In genomic region chr15:58462547-58462946, GRCh38 we compare ENCODE assay signal across 10 cellular contexts. TPM values are rescaled to one million over a fixed set of nuclear protein-coding genes. Genes with fewer than 3 reads are reported as not detected.
DNase-seq lines count a peak whose midpoint lies in the region; ATAC-seq and TF ChIP-seq lines count a peak whose summit lies in the region.
"Had no signal": no experiment of that assay in that cellular context is flagged by ENCODE, and none has a peak within 500 bp of the region (broad histone marks: within the 10 kb centered on the region; RNA-seq: fewer than 3 reads in every experiment).

No MANE protein-coding gene starts in this region.

- H3K4me1 ChIP-seq in endodermal cell (ENCODE audit: control insufficient read depth, insufficient read depth, low read length) (peaks cover 5% of the 10 kb centered on the region), parathyroid adenoma (no peaks in the 10 kb centered on the region), osteoblast (ENCODE audit: insufficient read depth, low read length) (peaks cover 6% of the 10 kb centered on the region)
- H3K4me1 ChIP-seq: prostate gland had no signal

- no peaks in the 10 kb centered on the region for H3K27me3 Mint-ChIP-seq in endodermal cell (ENCODE audit: insufficient read depth)

- no peaks in the 10 kb centered on the region for H3K9me3 Mint-ChIP-seq in endodermal cell

- peak overlapping the region; percentile 53 for H2AFZ ChIP-seq in parathyroid adenoma
- H2AFZ ChIP-seq in osteoblast (ENCODE audit: low read length) = no peak overlapping the region

- no peak overlapping the region for H3K4me3 Mint-ChIP-seq in endodermal cell

- H3K9ac ChIP-seq in endodermal cell (ENCODE audit: extremely low read depth, low read length, poor library complexity, severe bottlenecking) (no peak overlapping the region), parathyroid adenoma (no peak overlapping the region)

- H3K27ac ChIP-seq in endodermal cell (ENCODE audit: low read depth, low read length) (no peak overlapping the region), parathyroid adenoma (no peak overlapping the region), osteoblast (ENCODE audit: low read depth, low read length) (no peak overlapping the region)
- H3K27ac ChIP-seq: prostate gland had no signal

- no peak for ATAC-seq in HG02885 (IDR thresholded peaks at IDR 0.05; ENCODE audit: poor library complexity, unreplicated experiment)

- DNase-seq in HPDE6-E6E7 (ENCODE audit: extremely low spot score) = peak; percentile 83
- peak; percentile 63 for DNase-seq in NCI-H69 (lab: John Stamatoyannopoulos, UW)
- DNase-seq in endodermal cell = peak; percentile 80
- DNase-seq in NCI-H1048 (lab: John Stamatoyannopoulos, UW) = no peak
- no peak for DNase-seq in osteoblast (ENCODE audit: insufficient read length, low spot score, missing footprints)
- DNase-seq in midbrain (lab: John Stamatoyannopoulos, UW) = no peak
- DNase-seq: dermis blood vessel endothelial cell had no signal

- H3K36me3 Mint-ChIP-seq in endodermal cell (ENCODE audit: low read depth) = no peaks in the 10 kb centered on the region

- no peaks in the 10 kb centered on the region for H3K9me3 ChIP-seq in endodermal cell (ENCODE audit: control insufficient read depth, low read length)
- H3K9me3 ChIP-seq in parathyroid adenoma (ENCODE audit: control insufficient read depth, low read length) = no peaks in the 10 kb centered on the region
- no peaks in the 10 kb centered on the region for H3K9me3 ChIP-seq in osteoblast (ENCODE audit: low read depth, low read length)
- H3K9me3 ChIP-seq: prostate gland had no signal

- 83 to 88% methylated on average over 3 to 4 of the region's 4 CpGs for WGBS in endodermal cell (ENCODE audit: insufficient coverage in 1 of 2, insufficient read length in 1 of 2), 2 experiments

- H3K27me3 ChIP-seq in endodermal cell (ENCODE audit: control insufficient read depth, insufficient read depth, low read length, poor library complexity, severe bottlenecking) (no peaks in the 10 kb centered on the region), parathyroid adenoma (ENCODE audit: control insufficient read depth, insufficient read depth, low read length) (no peaks in the 10 kb centered on the region), osteoblast (ENCODE audit: insufficient read depth, low read length) (no peaks in the 10 kb centered on the region)

- H3K27ac Mint-ChIP-seq in endodermal cell = no peak overlapping the region

- H4K20me1 ChIP-seq in osteoblast (ENCODE audit: insufficient read depth, low read length) = no peaks in the 10 kb centered on the region

- TF ChIP-seq CTCF in endodermal cell (conservative IDR thresholded peaks at IDR 0.05) (no peak), parathyroid adenoma (IDR thresholded peaks at IDR 0.05) (no peak), osteoblast (IDR thresholded peaks at IDR 0.05; ENCODE audit: extremely low read depth, low read depth, low read length) (no peak)

- H3K4me2 ChIP-seq in parathyroid adenoma (ENCODE audit: low read length) (no peak overlapping the region), osteoblast (ENCODE audit: insufficient read depth, low read length) (no peak overlapping the region)

- H3K79me2 ChIP-seq in parathyroid adenoma = no peaks in the 10 kb centered on the region
- no peaks in the 10 kb centered on the region for H3K79me2 ChIP-seq in osteoblast (ENCODE audit: insufficient read depth, low read length)

- H3K36me3 ChIP-seq in endodermal cell (ENCODE audit: control insufficient read depth, insufficient read depth, low read length) = no peaks in the 10 kb centered on the region
- no peaks in the 10 kb centered on the region for H3K36me3 ChIP-seq in parathyroid adenoma (ENCODE audit: control insufficient read depth, insufficient read depth, low read length)
- H3K36me3 ChIP-seq in osteoblast (ENCODE audit: insufficient read depth, low read length) = no peaks in the 10 kb centered on the region
- H3K36me3 ChIP-seq: prostate gland had no signal

- H3K4me3 ChIP-seq in endodermal cell (ENCODE audit: low read length) = no peak overlapping the region
- no peak overlapping the region for H3K4me3 ChIP-seq in parathyroid adenoma (ENCODE audit: low read depth, low read length)
- H3K4me3 ChIP-seq in osteoblast (ENCODE audit: insufficient read depth, low read length) = no peak overlapping the region
- H3K4me3 ChIP-seq: prostate gland had no signal

- H3K4me1 Mint-ChIP-seq in endodermal cell = peaks cover 20% of the 10 kb centered on the region

RNA-seq across cellular contexts. Expression of gene LIPC, which starts 30.8 kb away (rescaled TPM):
- total RNA-seq in endodermal cell (not detected), osteoblast (1.1 and 2.7 TPM in 2 replicates)
- 0.21 TPM for polyA plus RNA-seq in endodermal cell (2013, experiment 1 of 2)
- polyA plus RNA-seq in endodermal cell (2013, experiment 2 of 2) = not detected

Comparison
In these comparisons a context has a peak if more than half of its experiments do, and no peak if none do; other contexts are left out.
1. DNase-seq: peak in HPDE6-E6E7 (single experiment), NCI-H69 (single experiment) and endodermal cell (single experiment); none in NCI-H1048 (single experiment), osteoblast (single experiment) and midbrain (single experiment).